13 cellular contexts compared by ENCODE assay signal in genomic region chr5:77768978-77769377, GRCh38. TPM values are rescaled to one million over a fixed set of nuclear protein-coding genes. Genes with fewer than 3 reads are reported as not detected.
DNase-seq lines count a peak whose midpoint lies in the region; ATAC-seq and TF ChIP-seq lines count a peak whose summit lies in the region.
"Had no signal": no experiment of that assay in that cellular context is flagged by ENCODE, and none has a peak within 500 bp of the region (broad histone marks: within the 10 kb centered on the region; RNA-seq: fewer than 3 reads in every experiment).

No MANE protein-coding gene starts in this region.

- DNase-seq in CD4-positive, alpha-beta T cell, result no peak
- DNase-seq in IMR-90 (peak; percentile 10), astrocyte of the cerebellum (ENCODE audit: low read depth) (peak; percentile 84), myocyte (ENCODE audit: low read depth) (peak; percentile 8), suprapubic skin (ENCODE audit: low spot score in 2 of 2) (no peak), cortex of kidney (lab: John Stamatoyannopoulos, UW) (no peak)
- DNase-seq: Caco-2, NCI-H1436, NCI-H2029 treated with DMSO at 0.1 percent for 48 hours, NCI-H510A, PC-9 had no signal

- H3K56ac ChIP-seq in IMR-90 (ENCODE audit: extremely low read depth, insufficient read depth, low read length), result no peak overlapping the region

- H3K27me3 Mint-ChIP-seq in CD4-positive, alpha-beta T cell, result no peaks in the 10 kb centered on the region

- no peak overlapping the region for H2BK5ac ChIP-seq in IMR-90 (ENCODE audit: low read depth, low read length, poor library complexity, severe bottlenecking)

- H3K4me1 ChIP-seq in IMR-90 (ENCODE audit: control insufficient read depth, insufficient read depth, low read length) (peaks cover 3% of the 10 kb centered on the region; the same call in 1 of the 2 replicates), suprapubic skin (peaks cover 29% of the 10 kb centered on the region)

- TF ChIP-seq RAD21 in IMR-90 (IDR thresholded peaks at IDR 0.05; ENCODE audit: low read length), result no peak

- CTCF ChIA-PET in CD4-positive, alpha-beta T cell (lab: Charles Lee), result no interaction called here
- CTCF ChIA-PET in IMR-90 (lab: Yijun Ruan, JAX), result no interaction called here

- H3K4me3 ChIP-seq in IMR-90 (ENCODE audit: insufficient read depth, low read depth, low read length), result no peak overlapping the region
- no peak overlapping the region for H3K4me3 ChIP-seq in astrocyte of the cerebellum (ENCODE audit: low read depth, low read length)
- H3K4me3 ChIP-seq in suprapubic skin, result no peak overlapping the region
- H3K4me3 ChIP-seq: HAP-1, PC-9 had no signal

- no peaks in the 10 kb centered on the region for H3K9me3 ChIP-seq in CD4-positive, alpha-beta T cell (ENCODE audit: control insufficient read depth, low read length)
- H3K9me3 ChIP-seq in IMR-90 (ENCODE audit: control insufficient read depth, insufficient read depth, low read length), result no peaks in the 10 kb centered on the region
- H3K9me3 ChIP-seq in suprapubic skin, result no peaks in the 10 kb centered on the region
- H3K9me3 ChIP-seq: Caco-2, HAP-1 had no signal

- peaks cover 51% of the 10 kb centered on the region for H4K20me1 ChIP-seq in IMR-90 (ENCODE audit: insufficient read depth, low read length)

- dilution Hi-C loops in IMR-90 (cut with HindIII; ENCODE audit: low sequenced_read_pairs, unreplicated experiment), result no loop called here

- BruUV-seq in IMR-90 (replicated peaks; lab: Mats Ljungman, UMichigan), result no TSS peak

- no peak overlapping the region for H3K27ac Mint-ChIP-seq in CD4-positive, alpha-beta T cell

- no peak overlapping the region for H3K4ac ChIP-seq in IMR-90 (ENCODE audit: low read depth, low read length)

- ATAC-seq in CD4-positive, alpha-beta T cell (ENCODE audit: poor library complexity), result no peak
- no peak for ATAC-seq in IMR-90 (ENCODE audit: low read depth)
- no peak for ATAC-seq in GM18502 (IDR thresholded peaks at IDR 0.05; ENCODE audit: poor library complexity, unreplicated experiment)

- H2BK120ac ChIP-seq in IMR-90 (ENCODE audit: low read depth, low read length), result no peak overlapping the region

- H2AK5ac ChIP-seq in IMR-90 (ENCODE audit: low read depth, low read length), result no peak overlapping the region

- no peak for TF ChIP-seq EP300 in suprapubic skin (IDR thresholded peaks at IDR 0.05)

- no peak overlapping the region for H2BK20ac ChIP-seq in IMR-90 (ENCODE audit: low read depth, low read length)

- H3K36me3 Mint-ChIP-seq in CD4-positive, alpha-beta T cell (ENCODE audit: low read depth), result peaks cover 58% of the 10 kb centered on the region

- H4K8ac ChIP-seq in IMR-90 (ENCODE audit: low read depth in 2 of 2, low read length in 2 of 2), result no peak overlapping the region

- H3K9me1 ChIP-seq in IMR-90 (ENCODE audit: insufficient read depth, low read length), result 0 out of 2 replicates have a peak, but pooled peaks cover 3% of the 10 kb centered on the region

- POLR2A ChIA-PET in CD4-positive, alpha-beta T cell (lab: Charles Lee), result no interaction called here
- POLR2A ChIA-PET in IMR-90 (lab: Charles Lee; ENCODE audit: unreplicated experiment), result no interaction called here

- H3K4me1 Mint-ChIP-seq in CD4-positive, alpha-beta T cell (ENCODE audit: low read depth), result peaks cover 75% of the 10 kb centered on the region

- H3K18ac ChIP-seq in IMR-90 (ENCODE audit: low read depth, low read length), result no peak overlapping the region

- no peaks in the 10 kb centered on the region for H3K27me3 ChIP-seq in CD4-positive, alpha-beta T cell (ENCODE audit: control insufficient read depth, insufficient read depth, low read length)
- no peaks in the 10 kb centered on the region for H3K27me3 ChIP-seq in IMR-90 (ENCODE audit: control insufficient read depth, insufficient read depth, low read length)
- H3K27me3 ChIP-seq in suprapubic skin, result no peaks in the 10 kb centered on the region

- H3K23ac ChIP-seq in IMR-90 (ENCODE audit: low read depth, low read length), result no peak overlapping the region

- H3K4me2 ChIP-seq in IMR-90 (ENCODE audit: low read depth, low read length), result no peak overlapping the region
- H3K4me2 ChIP-seq: PC-9 had no signal

- H4K91ac ChIP-seq in IMR-90 (ENCODE audit: insufficient read depth, low read depth, low read length), result no peak overlapping the region

- H3K27ac ChIP-seq in CD4-positive, alpha-beta T cell (ENCODE audit: low read depth, low read length), result no peak overlapping the region
- H3K27ac ChIP-seq in IMR-90 (ENCODE audit: insufficient read depth, low read length) (no peak overlapping the region), suprapubic skin (no peak overlapping the region)
- H3K27ac ChIP-seq: PC-9 had no signal

- H2AFZ ChIP-seq in IMR-90 (replicated peaks; ENCODE audit: low read length, poor library complexity), result no peak overlapping the region
- H2AFZ ChIP-seq: PC-9 had no signal

- no peak for TF ChIP-seq CTCF in CD4-positive, alpha-beta T cell (IDR thresholded peaks at IDR 0.05)
- TF ChIP-seq CTCF in IMR-90 (conservative IDR thresholded peaks at IDR 0.05; ENCODE audit: low read depth, low read length) (no peak), astrocyte of the cerebellum (IDR thresholded peaks at IDR 0.05; ENCODE audit: low read depth, low read length, missing control alignments) (no peak), suprapubic skin (IDR thresholded peaks at IDR 0.05) (no peak)

- H3K4me3 Mint-ChIP-seq in CD4-positive, alpha-beta T cell, result peak overlapping the region; percentile 12

- H2BK15ac ChIP-seq in IMR-90 (ENCODE audit: low read depth, low read length), result no peak overlapping the region

- H4K5ac ChIP-seq in IMR-90 (ENCODE audit: low read depth, low read length), result no peak overlapping the region

- in situ Hi-C loops in IMR-90 (cut with MboI; ENCODE audit: low sequenced_read_pairs), result no loop called here
- in situ Hi-C loops in astrocyte of the cerebellum (cut with HindIII; ENCODE audit: low sequenced_read_pairs), result no loop called here

- H3K14ac ChIP-seq in IMR-90 (replicated peaks; ENCODE audit: low read depth, low read length), result no peak overlapping the region

- H3K36me3 ChIP-seq in IMR-90 (ENCODE audit: control insufficient read depth, insufficient read depth, low read length) (peaks cover 5% of the 10 kb centered on the region), suprapubic skin (peaks cover 11% of the 10 kb centered on the region)

- TF ChIP-seq POLR2A in IMR-90 (IDR thresholded peaks at IDR 0.05; ENCODE audit: low read depth, low read length) (no peak), suprapubic skin (IDR thresholded peaks at IDR 0.05) (no peak)

- peaks cover 16 to 53% of the 10 kb centered on the region in 2 experiments for H3K79me1 ChIP-seq in IMR-90 (ENCODE audit: low read depth in 1 of 2, low read length in 2 of 2)

- H2AK9ac ChIP-seq in IMR-90 (replicated peaks; ENCODE audit: low read depth, low read length, poor library complexity), result no peak overlapping the region

- no peaks in the 10 kb centered on the region for H3K9me3 Mint-ChIP-seq in CD4-positive, alpha-beta T cell

- intact Hi-C loops in CD4-positive, alpha-beta T cell (cut with DNase I, micrococcal nuclease), result no loop called here
- intact Hi-C loops in IMR-90 (cut with micrococcal nuclease), result no loop called here

- no peak overlapping the region for H3K9ac ChIP-seq in IMR-90 (ENCODE audit: low read depth, low read length)

TF ChIP-seq in IMR-90, 13 proteins besides CTCF, POLR2A, EP300 and RAD21:
- TF ChIP-seq NFE2L2 (IDR thresholded peaks at IDR 0.05; ENCODE audit: low read depth, low read length), result no peak
- no peak for TF ChIP-seq BHLHE40 (IDR thresholded peaks at IDR 0.05; ENCODE audit: low read depth, low read length)
- TF ChIP-seq ELK1 (IDR thresholded peaks at IDR 0.05; ENCODE audit: borderline replicate concordance, low read depth, low read length), result no peak
- no peak for TF ChIP-seq USF2 (IDR thresholded peaks at IDR 0.05; ENCODE audit: low read depth, low read length)
- no peak for TF ChIP-seq MXI1 (IDR thresholded peaks at IDR 0.05; ENCODE audit: borderline replicate concordance, low read depth, low read length)

RNA-seq across cellular contexts. Expression of gene TBCA, which starts 7.2 kb away (rescaled TPM):
- 10 to 100 TPM; 72.0 to 72.9 TPM for total RNA-seq in CD4-positive, alpha-beta T cell
- 6.1 and 28.6 TPM in 2 replicates for total RNA-seq in IMR-90 (2012; rRNA removed)
- polyA plus RNA-seq in IMR-90 (2012; rRNA removed), result 128 and 137 TPM in 2 replicates
- polyA plus RNA-seq in IMR-90 (2012; cell fraction: cytosol; rRNA removed), result 23.8 and 51.1 TPM in 2 replicates
- 5.0 and 36.0 TPM in 2 replicates for polyA plus RNA-seq in IMR-90 (2012; cell fraction: nucleus; rRNA removed; ENCODE audit: low replicate concordance)
- total RNA-seq in myocyte, result 164 and 199 TPM in 2 replicates
- polyA plus RNA-seq in myocyte (2012), result 257 TPM
- total RNA-seq in suprapubic skin, result 100 to 1,000 TPM in 2 of 4 donors, 10 to 100 TPM in 2; 74.7 to 120 (median 94.5) TPM

Comparison
In these comparisons a context has a peak if more than half of its experiments do, and no peak if none do; other contexts are left out.
1. DNase-seq: peak in IMR-90 (single experiment), astrocyte of the cerebellum (single experiment) and myocyte (single experiment); none in CD4-positive, alpha-beta T cell (0 of 10), suprapubic skin (0 of 2) and cortex of kidney (single experiment).